Comparison of ENCODE assay signal across 8 cellular contexts in the genomic region with DNA sequence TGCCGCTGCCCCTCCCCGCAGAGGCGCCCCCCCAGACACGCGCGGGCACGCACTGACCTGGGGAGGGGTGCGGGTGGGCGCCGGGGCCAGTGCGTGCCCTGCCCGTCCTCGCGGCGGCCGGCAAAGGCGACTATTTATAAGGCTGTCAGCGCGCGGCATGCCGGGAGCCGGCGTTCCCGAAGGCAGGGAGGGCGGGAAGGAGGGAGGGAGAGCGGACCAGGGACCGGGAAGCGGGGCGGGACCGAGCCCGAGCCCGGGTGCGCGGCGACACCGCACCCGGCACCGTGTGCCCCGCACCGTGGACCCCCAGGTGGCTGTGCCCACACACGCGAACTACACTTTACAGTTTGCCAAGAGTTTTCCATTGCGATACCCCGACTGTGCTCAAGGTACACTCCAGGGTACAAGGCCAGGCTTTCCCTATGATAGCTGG. TPM values are rescaled to one million over a fixed set of nuclear protein-coding genes. Genes with fewer than 3 reads are reported as not detected.
A peak's percentile ranks its signal among the peaks of the same experiment; 100 is the strongest.
DNase-seq lines count a peak whose midpoint lies in the region; ATAC-seq, FAIRE-seq and TF ChIP-seq lines count a peak whose summit lies in the region.

TSS of gene AK1 (minus strand) at position 110 of the 433 bp plus-strand sequence. CDS start 3,058 bp downstream, outside the sequence.

- DNase-seq in activated naive CD4-positive, alpha-beta T cell treated with anti-CD3 and anti-CD28 coated beads, Interleukin-2, amount 10 ng/mL, durations not matched to agents 7 days and 5 days, result no peak
- DNase-seq in activated naive CD4-positive, alpha-beta T cell treated with anti-CD3 and anti-CD28 coated beads, Interleukin-2, amount 50 U/mL, for 16 hours, result no peak
- DNase-seq in PC-9, result peak in 1 of 2 experiments; percentile 74
- peak; percentile 39 for DNase-seq in dedifferentiated amniotic fluid mesenchymal stem cell (ENCODE audit: extremely low spot score)
- DNase-seq in small intestine, result peak; percentile 74

- intact Hi-C loops in PC-9 (cut with micrococcal nuclease; ENCODE audit: unreplicated experiment), result no loop called here

- FAIRE-seq in small intestine (lab: Jason Lieb, UNC), result no peak

- CTCF ChIA-PET in activated naive CD4-positive, alpha-beta T cell treated with anti-CD3 and anti-CD28 coated beads, Interleukin-2, amount 10 ng/mL, durations not matched to agents 7 days and 5 days (lab: Charles Lee), result interaction anchor here (1.2 to 1.4 kb wide), 2 partner anchors 8 to 43 kb away, joined by 4 to 5 read pairs; no protein-coding TSS in a partner anchor
- CTCF ChIA-PET in PC-9 (lab: Charles Lee), result interaction anchor here (0.5 kb wide), 1 partner anchor 359 kb away, joined by 3 read pairs; no protein-coding TSS in a partner anchor

- 3 to 9% (median 8%) methylated on average over 33 to 44 of the region's 44 CpGs for WGBS in small intestine, 3 donors

- H3K27me3 ChIP-seq in PC-9 (ENCODE audit: insufficient read depth, low read depth) (no peaks in the 10 kb centered on the region), layer of hippocampus (ENCODE audit: control insufficient read depth, insufficient read depth, low read length) (no peaks in the 10 kb centered on the region), small intestine (ENCODE audit: control insufficient read depth in 2 of 2, insufficient read depth in 2 of 2, low read length in 2 of 2) (no peaks in the 10 kb centered on the region)

- no peaks in the 10 kb centered on the region for H3K79me2 ChIP-seq in PC-9 (ENCODE audit: low read depth)

- no peaks in the 10 kb centered on the region for H3K9me3 ChIP-seq in PC-9 (ENCODE audit: insufficient read depth, low read depth)
- no peaks in the 10 kb centered on the region for H3K9me3 ChIP-seq in small intestine (ENCODE audit: control insufficient read depth, low read depth)

- H3K27me3 Mint-ChIP-seq in activated naive CD4-positive, alpha-beta T cell treated with anti-CD3 and anti-CD28 coated beads, Interleukin-2, amount 10 ng/mL, durations not matched to agents 7 days and 5 days, result peaks cover 16% of the 10 kb centered on the region

- H3K4me3 ChIP-seq in PC-9 (peak within 1 kb of the TSS; percentile 62), small intestine (ENCODE audit: low read depth in 1 of 2, low read length in 2 of 2) (peak within 1 kb of the TSS in 1 of 2 donors; percentile 50)

- peaks cover 19% of the 10 kb centered on the region; the same call in 1 of the 2 replicates for H3K4me1 ChIP-seq in PC-9 (replicated peaks; ENCODE audit: insufficient read depth)
- H3K4me1 ChIP-seq in small intestine (ENCODE audit: control insufficient read depth in 2 of 2, insufficient read depth in 1 of 2, low read depth in 1 of 2, low read length in 1 of 2), result peaks cover 3% of the 10 kb centered on the region in 2 donors

- peaks cover 9% of the 10 kb centered on the region for H3K4me1 Mint-ChIP-seq in activated naive CD4-positive, alpha-beta T cell treated with anti-CD3 and anti-CD28 coated beads, Interleukin-2, amount 10 ng/mL, durations not matched to agents 7 days and 5 days

- POLR2A ChIA-PET in PC-9 (lab: Charles Lee; ENCODE audit: unreplicated experiment), result interaction anchor here (0.5 to 0.6 kb wide), 2 partner anchors 12 to 173 kb away, joined by 3 to 6 read pairs; no protein-coding TSS in a partner anchor

- H3K4me3 Mint-ChIP-seq in activated naive CD4-positive, alpha-beta T cell treated with anti-CD3 and anti-CD28 coated beads, Interleukin-2, amount 10 ng/mL, durations not matched to agents 7 days and 5 days, result no peak within 1 kb of the TSS

- H3K27ac ChIP-seq in PC-9 (no peak within 1 kb of the TSS), layer of hippocampus (ENCODE audit: low read depth, low read length) (peak within 1 kb of the TSS; percentile 83), small intestine (ENCODE audit: low read depth in 1 of 2, low read length in 1 of 2) (no peak within 1 kb of the TSS)

- no peak for ATAC-seq in GM18907 (IDR thresholded peaks at IDR 0.05; ENCODE audit: unreplicated experiment)
- ATAC-seq in GM19397 (IDR thresholded peaks at IDR 0.05; ENCODE audit: unreplicated experiment), result no peak

- peaks cover 12% of the 10 kb centered on the region for H3K36me3 Mint-ChIP-seq in activated naive CD4-positive, alpha-beta T cell treated with anti-CD3 and anti-CD28 coated beads, Interleukin-2, amount 10 ng/mL, durations not matched to agents 7 days and 5 days

- H3K27ac Mint-ChIP-seq in activated naive CD4-positive, alpha-beta T cell treated with anti-CD3 and anti-CD28 coated beads, Interleukin-2, amount 10 ng/mL, durations not matched to agents 7 days and 5 days, result peak within 1 kb of the TSS; percentile 52

- no peaks in the 10 kb centered on the region for H4K20me1 ChIP-seq in PC-9 (ENCODE audit: insufficient read depth)

- H3K4me2 ChIP-seq in PC-9, result peak within 1 kb of the TSS; percentile 95

- BruUV-seq in PC-9 (replicated peaks; lab: Mats Ljungman, UMichigan), result no TSS peak

- peak within 1 kb of the TSS; percentile 87 for H2AFZ ChIP-seq in PC-9

- H3K9me3 Mint-ChIP-seq in activated naive CD4-positive, alpha-beta T cell treated with anti-CD3 and anti-CD28 coated beads, Interleukin-2, amount 10 ng/mL, durations not matched to agents 7 days and 5 days, result no peaks in the 10 kb centered on the region

- no peaks in the 10 kb centered on the region for H3F3A ChIP-seq in PC-9 (ENCODE audit: insufficient read depth, low read depth)

- TF ChIP-seq CTCF in PC-9 (conservative IDR thresholded peaks at IDR 0.05), result no peak

- H3K9me2 ChIP-seq in PC-9 (ENCODE audit: insufficient read depth), result no peaks in the 10 kb centered on the region

- H3K36me3 ChIP-seq in PC-9 (ENCODE audit: low read depth) (no peaks in the 10 kb centered on the region), small intestine (ENCODE audit: control insufficient read depth in 2 of 2, insufficient read depth in 2 of 2, low read length in 2 of 2) (no peaks in the 10 kb centered on the region)

RNA-seq across cellular contexts. Expression of gene AK1, which starts in this region (rescaled TPM):
- total RNA-seq in PC-9 (2021), result 84.5 and 86.8 TPM in 2 replicates
- polyA plus RNA-seq in small intestine, result 10 to 100 TPM; 50.8 to 60.6 (median 52.5) TPM

Comparison
In these comparisons a context has a peak if more than half of its experiments do, and no peak if none do; other contexts are left out.
1. DNase-seq: peak in dedifferentiated amniotic fluid mesenchymal stem cell (single experiment) and small intestine (single experiment); none in activated naive CD4-positive, alpha-beta T cell treated with anti-CD3 and anti-CD28 coated beads, Interleukin-2, amount 10 ng/mL, durations not matched to agents 7 days and 5 days (single experiment) and activated naive CD4-positive, alpha-beta T cell treated with anti-CD3 and anti-CD28 coated beads, Interleukin-2, amount 50 U/mL, for 16 hours (single experiment).